Comparison of ENCODE assay signal across 1 cellular context in genomic region chr1:146036990-146037646, GRCh38.
TF ChIP-seq lines count a peak whose summit lies in the region.

No MANE protein-coding gene starts in this region.

TF ChIP-seq in H1, 55 proteins besides CTCF, POLR2A, EP300 and RAD21 (continued from another document):
- TF ChIP-seq BACH1 (IDR thresholded peaks at IDR 0.05; ENCODE audit: low read length) (no peak), CHD7 (IDR thresholded peaks at IDR 0.05; ENCODE audit: insufficient replicate concordance, low read length) (no peak), GTF2F1 (IDR thresholded peaks at IDR 0.05; ENCODE audit: borderline replicate concordance, low read depth, low read length) (no peak), MAX (IDR thresholded peaks at IDR 0.05) (peak; percentile 67), TBP (IDR thresholded peaks at IDR 0.05; ENCODE audit: low read depth, low read length) (peak; percentile 100), CREB1 (IDR thresholded peaks at IDR 0.05) (no peak), CHD2 (IDR thresholded peaks at IDR 0.05; ENCODE audit: low read length) (no peak; the same call in 1 of the 2 replicates), CBX8 (IDR thresholded peaks at IDR 0.05; ENCODE audit: borderline replicate concordance, low read depth, low read length) (no peak), SIRT6 (IDR thresholded peaks at IDR 0.05; ENCODE audit: low read length) (no peak), HDAC6 (IDR thresholded peaks at IDR 0.05; ENCODE audit: low read depth, low read length) (peak; percentile 66), EGR1 (IDR thresholded peaks at IDR 0.05; ENCODE audit: borderline replicate concordance, low read depth, low read length) (no peak), CTBP2 (IDR thresholded peaks at IDR 0.05; ENCODE audit: borderline replicate concordance, insufficient read depth, insufficient read length, low read length) (no peak), TEAD4 (IDR thresholded peaks at IDR 0.05; ENCODE audit: low read depth, low read length) (peak; percentile 75), TCF12 (IDR thresholded peaks at IDR 0.05; ENCODE audit: low read depth, low read length) (no peak), CBX5 (IDR thresholded peaks at IDR 0.05; ENCODE audit: low read depth, low read length) (no peak), ASH2L (IDR thresholded peaks at IDR 0.05; ENCODE audit: low read length) (no peak), FOSL1 (IDR thresholded peaks at IDR 0.05; ENCODE audit: insufficient read depth, low read depth, low read length) (no peak), JUN (IDR thresholded peaks at IDR 0.05; ENCODE audit: low read depth, low read length) (no peak), SP2 (IDR thresholded peaks at IDR 0.05; ENCODE audit: low read length) (no peak), SIX5 (IDR thresholded peaks at IDR 0.05; ENCODE audit: low read depth, low read length) (no peak), PHF8 (conservative IDR thresholded peaks at IDR 0.05; ENCODE audit: low read depth, low read length) (no peak), POLR2AphosphoS5 (IDR thresholded peaks at IDR 0.05; ENCODE audit: low read depth, low read length) (no peak; the same call in 1 of the 2 replicates), ATF3 (IDR thresholded peaks at IDR 0.05; ENCODE audit: insufficient read depth, low read depth, low read length) (no peak), BCL11A (IDR thresholded peaks at IDR 0.05; ENCODE audit: low read depth in 2 of 2, low read length in 2 of 2) (no peak), SIN3A (conservative IDR thresholded peaks at IDR 0.05 in 1 of 2, IDR thresholded peaks at IDR 0.05 in 1 of 2; ENCODE audit: low read depth in 1 of 2, low read length in 2 of 2) (peak in 1 of 2 experiments; percentile 60; a peak in 1 of 4 replicates), TAF1 (IDR thresholded peaks at IDR 0.05; ENCODE audit: low read depth, low read length) (no peak; the same call in 1 of the 2 replicates), NRF1 (IDR thresholded peaks at IDR 0.05; ENCODE audit: low read depth, low read length) (peak; percentile 35; the same call in 1 of the 2 replicates), RBBP5 (IDR thresholded peaks at IDR 0.05; ENCODE audit: borderline replicate concordance, low read depth, low read length) (no peak), YY1 (IDR thresholded peaks at IDR 0.05; ENCODE audit: low read depth, low read length) (no peak), SP4 (IDR thresholded peaks at IDR 0.05; ENCODE audit: low read length) (0 out of 2 replicates have a peak, but pooled peaks have one; percentile 7), SRF (IDR thresholded peaks at IDR 0.05; ENCODE audit: low read depth, low read length) (no peak), E2F6 (IDR thresholded peaks at IDR 0.05) (no peak), KDM4A (IDR thresholded peaks at IDR 0.05; ENCODE audit: low read depth, low read length, severe bottlenecking) (no peak), RXRA (IDR thresholded peaks at IDR 0.05; ENCODE audit: insufficient read depth, low read depth, low read length) (no peak), RNF2 (IDR thresholded peaks at IDR 0.05; ENCODE audit: borderline replicate concordance, low read depth, low read length, missing control alignments, poor library complexity, severe bottlenecking) (no peak), HDAC2 (IDR thresholded peaks at IDR 0.05; ENCODE audit: borderline replicate concordance in 1 of 2, low read depth in 2 of 2, low read length in 2 of 2) (no peak), KDM1A (IDR thresholded peaks at IDR 0.05; ENCODE audit: borderline replicate concordance, low read length) (no peak), SAP30 (IDR thresholded peaks at IDR 0.05; ENCODE audit: insufficient read depth, insufficient replicate concordance, low read length) (no peak), SP1 (IDR thresholded peaks at IDR 0.05; ENCODE audit: low read depth, low read length) (no peak), GABPA (IDR thresholded peaks at IDR 0.05; ENCODE audit: borderline replicate concordance, insufficient read depth, low read length) (no peak), MAFK (IDR thresholded peaks at IDR 0.05; ENCODE audit: low read depth, low read length) (peak; percentile 92; the same call in 1 of the 2 replicates), TAF7 (optimal IDR thresholded peaks at IDR 0.05; ENCODE audit: borderline replicate concordance, low read depth, low read length) (no peak)
- TF ChIP-seq, protein P1, sequence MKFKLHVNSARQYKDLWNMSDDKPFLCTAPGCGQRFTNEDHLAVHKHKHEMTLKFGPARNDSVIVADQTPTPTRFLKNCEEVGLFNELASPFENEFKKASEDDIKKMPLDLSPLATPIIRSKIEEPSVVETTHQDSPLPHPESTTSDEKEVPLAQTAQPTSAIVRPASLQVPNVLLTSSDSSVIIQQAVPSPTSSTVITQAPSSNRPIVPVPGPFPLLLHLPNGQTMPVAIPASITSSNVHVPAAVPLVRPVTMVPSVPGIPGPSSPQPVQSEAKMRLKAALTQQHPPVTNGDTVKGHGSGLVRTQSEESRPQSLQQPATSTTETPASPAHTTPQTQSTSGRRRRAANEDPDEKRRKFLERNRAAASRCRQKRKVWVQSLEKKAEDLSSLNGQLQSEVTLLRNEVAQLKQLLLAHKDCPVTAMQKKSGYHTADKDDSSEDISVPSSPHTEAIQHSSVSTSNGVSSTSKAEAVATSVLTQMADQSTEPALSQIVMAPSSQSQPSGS (IDR thresholded peaks at IDR 0.05; ENCODE audit: low read length), result no peak
